Comparison of ENCODE assay signal across 8 cellular contexts in genomic region chr4:27318740-27319139, GRCh38.
DNase-seq lines count a peak whose midpoint lies in the region; ATAC-seq, FAIRE-seq and TF ChIP-seq lines count a peak whose summit lies in the region.

No MANE protein-coding gene starts in this region.

- no peak for FAIRE-seq in D721Med (lab: Jason Lieb, UNC)

- H3K4me3 ChIP-seq in fibroblast of pulmonary artery (replicated peaks; ENCODE audit: low read depth, low read length): no peak overlapping the region

- peak; percentile 66 for TF ChIP-seq CTCF in D721Med (IDR thresholded peaks at IDR 0.05; ENCODE audit: insufficient read depth, missing control alignments)
- peak; percentile 40 for TF ChIP-seq CTCF in fibroblast of pulmonary artery (IDR thresholded peaks at IDR 0.05; ENCODE audit: low read length, missing control alignments)

- DNase-seq in D721Med (ENCODE audit: insufficient read length, low spot score) (no peak), RKO (ENCODE audit: low spot score) (peak; percentile 26), fibroblast of pulmonary artery (ENCODE audit: low read depth) (peak; percentile 35)
- DNase-seq in stimulated activated naive CD8-positive, alpha-beta T cell treated with anti-CD3 and anti-CD28 coated beads, Interleukin-15, Interleukin-2, amounts not matched to agents 100 U/mL and 50 U/mL, for 24 hours: peak; percentile 17

- ATAC-seq in GM21367 (IDR thresholded peaks at IDR 0.05; ENCODE audit: unreplicated experiment): peak; percentile 57
- no peak for ATAC-seq in stimulated activated naive CD8-positive, alpha-beta T cell treated with anti-CD3 and anti-CD28 coated beads, Interleukin-15, Interleukin-2, amounts not matched to agents 100 U/mL and 50 U/mL, for 24 hours
- no peak for ATAC-seq in GM19467 (IDR thresholded peaks at IDR 0.05; ENCODE audit: unreplicated experiment)
- ATAC-seq in GM21619 (IDR thresholded peaks at IDR 0.05; ENCODE audit: unreplicated experiment): no peak
- no peak for ATAC-seq in GM19455 (IDR thresholded peaks at IDR 0.05; ENCODE audit: unreplicated experiment)
